In genomic region chr3:61778095-61778494, GRCh38 we compare ENCODE assay signal across 32 cellular contexts.
DNase-seq lines count a peak whose midpoint lies in the region; ATAC-seq and TF ChIP-seq lines count a peak whose summit lies in the region.
"Had no signal": no experiment of that assay in that cellular context is flagged by ENCODE, and none has a peak within 500 bp of the region (broad histone marks: within the 10 kb centered on the region; RNA-seq: fewer than 3 reads in every experiment).

No MANE protein-coding gene starts in this region.

- DNase-seq in NCI-H82 (lab: John Stamatoyannopoulos, UW) (peak; percentile 25), NCI-H82 treated with DMSO at 0.1 percent for 48 hours (lab: John Stamatoyannopoulos, UW; ENCODE audit: unreplicated experiment) (no peak), RPMI7951 (ENCODE audit: low read depth) (peak; percentile 53), mesenchymal stem cell (no peak), HEK293T (ENCODE audit: extremely low spot score) (no peak)
- DNase-seq in activated CD8-positive, alpha-beta T cell treated with anti-CD3 and anti-CD28 coated beads, Interleukin-2, amount 10 ng/mL, durations not matched to agents 7 days and 5 days = no peak
- DNase-seq: activated CD4-positive, alpha-beta T cell treated with anti-CD3 and anti-CD28 coated beads, Interleukin-2, amount 50 U/mL, for 48 hours; activated T-cell treated with anti-CD3 and anti-CD28 coated beads, Interleukin-2, amount 50 U/mL, for 72 hours; CD4-positive, CD25-positive, alpha-beta regulatory T cell; colonic mucosa; effector CD4-positive, alpha-beta T cell; glutamatergic neuron; HCEC 1CT; midbrain; MM.1S; naive B cell; NCI-H1417 treated with DMSO at 0.1 percent for 48 hours; NCI-H2029 treated with DMSO at 0.1 percent for 48 hours; NCI-H2227 treated with DMSO at 0.1 percent for 48 hours; NCI-H526 treated with DMSO at 0.1 percent for 48 hours; nucleus accumbens; psoas muscle; stimulated activated CD4-positive, alpha-beta T cell treated with anti-CD3 and anti-CD28 coated beads, Interleukin-4, amount 100 ng/mL, for 1 hour; stomach had no signal

- H3K9me3 Mint-ChIP-seq in activated CD8-positive, alpha-beta T cell treated with anti-CD3 and anti-CD28 coated beads, Interleukin-2, amount 10 ng/mL, durations not matched to agents 7 days and 5 days (ENCODE audit: insufficient read depth) = no peaks in the 10 kb centered on the region
- H3K9me3 Mint-ChIP-seq: T-helper 1 cell treated with Interleukin-12 subunit alpha and Interleukin-12 subunit beta and Interleukin-4 antibody, amounts not matched to agents 30 μg/mL and 1 μg/mL, for 36 hours had no signal

- H3K9ac ChIP-seq in mesenchymal stem cell (ENCODE audit: low read length) = no peak overlapping the region

- H2BK15ac ChIP-seq in mesenchymal stem cell (ENCODE audit: low read depth, poor library complexity, severe bottlenecking) = no peak overlapping the region

- H2BK12ac ChIP-seq in mesenchymal stem cell (ENCODE audit: low read length in 2 of 2) = no peak overlapping the region

- H3K36me3 Mint-ChIP-seq in activated CD8-positive, alpha-beta T cell treated with anti-CD3 and anti-CD28 coated beads, Interleukin-2, amount 10 ng/mL, durations not matched to agents 7 days and 5 days (ENCODE audit: low read depth) = no peaks in the 10 kb centered on the region
- H3K36me3 Mint-ChIP-seq: CD4-positive, CD25-positive, alpha-beta regulatory T cell; naive B cell had no signal

- peak overlapping the region; percentile 3 for H2AK5ac ChIP-seq in mesenchymal stem cell (ENCODE audit: low read length, severe bottlenecking)

- no peak overlapping the region for H3K18ac ChIP-seq in mesenchymal stem cell (ENCODE audit: low read depth in 1 of 2, low read length in 2 of 2)

- no peak overlapping the region for H3K14ac ChIP-seq in mesenchymal stem cell (ENCODE audit: low read length in 2 of 2)

- H3K4me1 ChIP-seq in HEK293 (ENCODE audit: control insufficient read depth, insufficient read depth, low read length) = peaks cover 9% of the 10 kb centered on the region; the same call in 1 of the 2 replicates
- H3K4me1 ChIP-seq in mesenchymal stem cell (ENCODE audit: control insufficient read depth, insufficient read depth, low read depth, low read length) = peaks cover 4% of the 10 kb centered on the region
- H3K4me1 ChIP-seq: colonic mucosa had no signal

- no peak overlapping the region for H3K23ac ChIP-seq in mesenchymal stem cell (ENCODE audit: low read length in 2 of 2)

- no peak overlapping the region for H4K8ac ChIP-seq in mesenchymal stem cell (ENCODE audit: low read length)

- H3K9me3 ChIP-seq in HEK293 (ENCODE audit: control insufficient read depth, insufficient read depth, low read depth, low read length) (no peaks in the 10 kb centered on the region), mesenchymal stem cell (ENCODE audit: control insufficient read depth, low read length) (no peaks in the 10 kb centered on the region)
- H3K9me3 ChIP-seq: colonic mucosa, psoas muscle, stomach, vagina had no signal

- no peak overlapping the region for H2AFZ ChIP-seq in mesenchymal stem cell (ENCODE audit: low read depth, low read length)

- H2BK5ac ChIP-seq in mesenchymal stem cell (ENCODE audit: low read depth, low read length, poor library complexity, severe bottlenecking) = no peak overlapping the region

- H3K27ac ChIP-seq in HEK293 (ENCODE audit: extremely low read depth, low read depth, low read length) (no peak overlapping the region), mesenchymal stem cell (ENCODE audit: low read length, poor library complexity, severe bottlenecking) (no peak overlapping the region)
- H3K27ac ChIP-seq: colonic mucosa, epithelial cell of prostate, psoas muscle, SK-N-MC, stomach, vagina had no signal

- H3K4me3 Mint-ChIP-seq in activated CD8-positive, alpha-beta T cell treated with anti-CD3 and anti-CD28 coated beads, Interleukin-2, amount 10 ng/mL, durations not matched to agents 7 days and 5 days = no peak overlapping the region
- H3K4me3 Mint-ChIP-seq: activated T-cell treated with anti-CD3 and anti-CD28 coated beads, Interleukin-2, amount 50 U/mL, for 72 hours; CD4-positive, CD25-positive, alpha-beta regulatory T cell; naive B cell; T-helper 1 cell treated with Interleukin-12 subunit alpha and Interleukin-12 subunit beta and Interleukin-4 antibody, amounts not matched to agents 30 μg/mL and 1 μg/mL, for 36 hours had no signal

- H3K4ac ChIP-seq in mesenchymal stem cell (ENCODE audit: low read depth in 1 of 2, low read length in 2 of 2) = no peak overlapping the region

- no peak overlapping the region for H3K4me2 ChIP-seq in mesenchymal stem cell (ENCODE audit: low read length, poor library complexity, severe bottlenecking)

- WGBS in mesenchymal stem cell = 88% methylated on average over 5 of the region's 5 CpGs

- ATAC-seq in activated CD8-positive, alpha-beta T cell treated with anti-CD3 and anti-CD28 coated beads, Interleukin-2, amount 10 ng/mL, durations not matched to agents 7 days and 5 days = no peak
- ATAC-seq in HG02973 (IDR thresholded peaks at IDR 0.05; ENCODE audit: unreplicated experiment) = no peak
- ATAC-seq: activated CD4-positive, CD25-positive, alpha-beta regulatory T cell treated with anti-CD3 and anti-CD28 coated beads, Interleukin-2, amount 50 U/mL, for 24 hours; activated T-cell treated with anti-CD3 and anti-CD28 coated beads, Interleukin-2, amount 50 U/mL, for 72 hours; K562; psoas muscle had no signal

- H2BK120ac ChIP-seq in mesenchymal stem cell (ENCODE audit: low read depth, low read length) = no peak overlapping the region

- no peak for TF ChIP-seq CTCF in HEK293 (tag by site-specific recombination; IDR thresholded peaks at IDR 0.05)

- CTCF ChIA-PET in HEK293 (lab: Yijun Ruan, JAX) = interaction anchor here (0.6 to 0.9 kb wide), 2 partner anchors 80 to 411 kb away, joined by 3 read pairs; no protein-coding TSS in a partner anchor
- CTCF ChIA-PET in activated CD8-positive, alpha-beta T cell treated with anti-CD3 and anti-CD28 coated beads, Interleukin-2, amount 10 ng/mL, durations not matched to agents 7 days and 5 days (lab: Charles Lee) = no interaction called here
- CTCF ChIA-PET in HEK293T (lab: Yijun Ruan, JAX) = no interaction called here

- H3K36me3 ChIP-seq in HEK293 (ENCODE audit: control insufficient read depth in 2 of 2, insufficient read depth in 1 of 2, low read length in 2 of 2) (no peaks in the 10 kb centered on the region), mesenchymal stem cell (ENCODE audit: control insufficient read depth in 1 of 2, insufficient read depth in 2 of 2, low read depth in 1 of 2, low read length in 2 of 2) (no peaks in the 10 kb centered on the region)
- H3K36me3 ChIP-seq: colonic mucosa, stomach, vagina had no signal

- H3K4me1 Mint-ChIP-seq in activated CD8-positive, alpha-beta T cell treated with anti-CD3 and anti-CD28 coated beads, Interleukin-2, amount 10 ng/mL, durations not matched to agents 7 days and 5 days (ENCODE audit: low read depth) = no peaks in the 10 kb centered on the region
- H3K4me1 Mint-ChIP-seq: CD4-positive, CD25-positive, alpha-beta regulatory T cell; naive B cell had no signal

- H3K27me3 Mint-ChIP-seq in activated CD8-positive, alpha-beta T cell treated with anti-CD3 and anti-CD28 coated beads, Interleukin-2, amount 10 ng/mL, durations not matched to agents 7 days and 5 days (ENCODE audit: low read depth) = no peaks in the 10 kb centered on the region
- H3K27me3 Mint-ChIP-seq: CD4-positive, CD25-positive, alpha-beta regulatory T cell; naive B cell had no signal

- no peaks in the 10 kb centered on the region for H3K27me3 ChIP-seq in mesenchymal stem cell (ENCODE audit: control insufficient read depth in 1 of 2, insufficient read depth in 1 of 2, low read length in 2 of 2)
- H3K27me3 ChIP-seq: colonic mucosa, stomach, vagina had no signal

- H4K91ac ChIP-seq in mesenchymal stem cell (ENCODE audit: low read length) = no peak overlapping the region

- POLR2A ChIA-PET in HEK293 (lab: Yijun Ruan, JAX) (no interaction called here), HEK293T (lab: Yijun Ruan, JAX) (no interaction called here)
- POLR2A ChIA-PET in activated CD8-positive, alpha-beta T cell treated with anti-CD3 and anti-CD28 coated beads, Interleukin-2, amount 10 ng/mL, durations not matched to agents 7 days and 5 days (lab: Charles Lee) = no interaction called here

- H3K79me1 ChIP-seq in mesenchymal stem cell (replicated peaks; ENCODE audit: low read length, poor library complexity, severe bottlenecking) = peaks cover 24% of the 10 kb centered on the region

- H3K4me3 ChIP-seq in HEK293 (ENCODE audit: low read depth, low read length) = no peak overlapping the region
- no peak overlapping the region for H3K4me3 ChIP-seq in mesenchymal stem cell (ENCODE audit: insufficient read depth in 1 of 2, low read depth in 1 of 2, low read length in 2 of 2)
- H3K4me3 ChIP-seq: colonic mucosa, K562, psoas muscle, SK-N-MC, stomach, vagina had no signal

- H3K27ac Mint-ChIP-seq in activated CD8-positive, alpha-beta T cell treated with anti-CD3 and anti-CD28 coated beads, Interleukin-2, amount 10 ng/mL, durations not matched to agents 7 days and 5 days = no peak overlapping the region
- H3K27ac Mint-ChIP-seq: activated T-cell treated with anti-CD3 and anti-CD28 coated beads, Interleukin-2, amount 50 U/mL, for 72 hours; CD4-positive, CD25-positive, alpha-beta regulatory T cell; naive B cell; T-helper 1 cell treated with Interleukin-12 subunit alpha and Interleukin-12 subunit beta and Interleukin-4 antibody, amounts not matched to agents 30 μg/mL and 1 μg/mL, for 36 hours had no signal

TF ChIP-seq in HEK293T, 16 proteins besides CTCF, POLR2A, EP300 and RAD21:
- TF ChIP-seq, protein P1, sequence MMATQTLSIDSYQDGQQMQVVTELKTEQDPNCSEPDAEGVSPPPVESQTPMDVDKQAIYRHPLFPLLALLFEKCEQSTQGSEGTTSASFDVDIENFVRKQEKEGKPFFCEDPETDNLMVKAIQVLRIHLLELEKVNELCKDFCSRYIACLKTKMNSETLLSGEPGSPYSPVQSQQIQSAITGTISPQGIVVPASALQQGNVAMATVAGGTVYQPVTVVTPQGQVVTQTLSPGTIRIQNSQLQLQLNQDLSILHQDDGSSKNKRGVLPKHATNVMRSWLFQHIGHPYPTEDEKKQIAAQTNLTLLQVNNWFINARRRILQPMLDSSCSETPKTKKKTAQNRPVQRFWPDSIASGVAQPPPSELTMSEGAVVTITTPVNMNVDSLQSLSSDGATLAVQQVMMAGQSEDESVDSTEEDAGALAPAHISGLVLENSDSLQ (IDR thresholded peaks at IDR 0.05) = no peak
- TF ChIP-seq FOXK2 (IDR thresholded peaks at IDR 0.05) (no peak), FOXA1 (IDR thresholded peaks at IDR 0.05) (no peak), NFRKB (IDR thresholded peaks at IDR 0.05) (no peak), ELF4 (IDR thresholded peaks at IDR 0.05) (no peak), HDGF (IDR thresholded peaks at IDR 0.05; ENCODE audit: borderline replicate concordance) (no peak), TARDBP (IDR thresholded peaks at IDR 0.05) (no peak), ARNT (IDR thresholded peaks at IDR 0.05) (no peak), FOXM1 (IDR thresholded peaks at IDR 0.05; ENCODE audit: borderline replicate concordance) (no peak), CTBP1 (IDR thresholded peaks at IDR 0.05; ENCODE audit: borderline replicate concordance) (no peak), LEF1 (IDR thresholded peaks at IDR 0.05; ENCODE audit: borderline replicate concordance) (no peak), BHLHE40 (IDR thresholded peaks at IDR 0.05; ENCODE audit: borderline replicate concordance) (no peak)
TF ChIP-seq in HEK293T: peak in this region for 0.

Comparison
In these comparisons a context has a peak if more than half of its experiments do, and no peak if none do; other contexts are left out.
1. DNase-seq: peak in NCI-H82 (single experiment) and RPMI7951 (single experiment); none in NCI-H82 treated with DMSO at 0.1 percent for 48 hours (single experiment), mesenchymal stem cell (single experiment), activated CD8-positive, alpha-beta T cell treated with anti-CD3 and anti-CD28 coated beads, Interleukin-2, amount 10 ng/mL, durations not matched to agents 7 days and 5 days (single experiment) and HEK293T (single experiment).